In genomic region chr9:136438548-136438908, GRCh38 we compare ENCODE assay signal across 6 cellular contexts. TPM values are rescaled to one million over a fixed set of nuclear protein-coding genes. Genes with fewer than 3 reads are reported as not detected.
DNase-seq lines count a peak whose midpoint lies in the region; ATAC-seq, FAIRE-seq and TF ChIP-seq lines count a peak whose summit lies in the region.

No MANE protein-coding gene starts in this region.

- H3K79me2 ChIP-seq in DOHH2 (ENCODE audit: control insufficient read depth, low read length) = peaks cover 50% of the 10 kb centered on the region

- intact Hi-C loops in gastrocnemius medialis (cut with DNase I; ENCODE audit: low total_unique reads) = loop anchor here (2.0 kb wide), 1 partner anchor 28 kb away; the partner anchor contains the start of genes ENTR1 and PMPCA

- H3K4me3 ChIP-seq in DOHH2 (ENCODE audit: low read length) = peak overlapping the region; percentile 94
- H3K4me3 ChIP-seq in endodermal cell (ENCODE audit: low read length) = peak overlapping the region; percentile 91
- peak overlapping the region; percentile 58 to 86 (median 68) for H3K4me3 ChIP-seq in gastrocnemius medialis

- H3K9me2 ChIP-seq in DOHH2 (replicated peaks; ENCODE audit: control insufficient read depth, low read length) = no peaks in the 10 kb centered on the region

- TF ChIP-seq CTCF in DOHH2 (IDR thresholded peaks at IDR 0.05; ENCODE audit: low read depth, low read length, poor library complexity, severe bottlenecking) = no peak
- TF ChIP-seq CTCF in endodermal cell (conservative IDR thresholded peaks at IDR 0.05) = no peak
- no peak for TF ChIP-seq CTCF in gastrocnemius medialis (IDR thresholded peaks at IDR 0.05 in 4 of 5, conservative IDR thresholded peaks at IDR 0.05 in 1 of 5)

- H3K27ac ChIP-seq in DOHH2 (ENCODE audit: low read depth, low read length) (peak overlapping the region; percentile 30; the same call in 1 of the 2 replicates), endodermal cell (ENCODE audit: low read depth, low read length) (no peak overlapping the region), gastrocnemius medialis (peak overlapping the region in 3 of 4 donors; percentile 65 to 88 (median 86))

- ATAC-seq in HG03565 (IDR thresholded peaks at IDR 0.05; ENCODE audit: unreplicated experiment) (peak; percentile 2), gastrocnemius medialis (no peak), GM21528 (IDR thresholded peaks at IDR 0.05; ENCODE audit: low FRiP score, unreplicated experiment) (no peak)

- peak overlapping the region; percentile 77 for H3K4me3 Mint-ChIP-seq in endodermal cell

- H3K27me3 ChIP-seq in DOHH2 (ENCODE audit: control insufficient read depth, low read length) = no peaks in the 10 kb centered on the region
- H3K27me3 ChIP-seq in endodermal cell (ENCODE audit: control insufficient read depth, insufficient read depth, low read length, poor library complexity, severe bottlenecking) = no peaks in the 10 kb centered on the region
- no peaks in the 10 kb centered on the region for H3K27me3 ChIP-seq in gastrocnemius medialis

- H4K20me1 ChIP-seq in DOHH2 (ENCODE audit: control insufficient read depth, insufficient read depth, low read depth, low read length) = peaks cover 18% of the 10 kb centered on the region; the same call in 1 of the 2 replicates

- 0 to 3% methylated on average over 17 to 36 of the region's 36 CpGs for WGBS in endodermal cell (ENCODE audit: insufficient coverage in 1 of 2, insufficient read length in 1 of 2), 2 experiments

- DNase-seq in endodermal cell (peak; percentile 75), gastrocnemius medialis (no peak), GM12891 (ENCODE audit: insufficient read length, low spot score) (no peak)

- H3K9me3 Mint-ChIP-seq in endodermal cell = no peaks in the 10 kb centered on the region

- no peak for FAIRE-seq in GM12891 (lab: Jason Lieb, UNC)

- TF ChIP-seq POLR2A in gastrocnemius medialis (IDR thresholded peaks at IDR 0.05) = no peak
- no peak for TF ChIP-seq POLR2A in GM12891 (IDR thresholded peaks at IDR 0.05; ENCODE audit: low read depth, low read length)

- H3K9me3 ChIP-seq in DOHH2 (ENCODE audit: control insufficient read depth, insufficient read depth, low read length) (no peaks in the 10 kb centered on the region), endodermal cell (ENCODE audit: control insufficient read depth, low read length) (no peaks in the 10 kb centered on the region), gastrocnemius medialis (no peaks in the 10 kb centered on the region)

- H3K4me1 Mint-ChIP-seq in endodermal cell = peaks cover 16% of the 10 kb centered on the region

- in situ Hi-C loops in gastrocnemius medialis (cut with MboI; ENCODE audit: low sequenced_read_pairs in 4 of 4) = no loop called here

- H3K36me3 ChIP-seq in DOHH2 (ENCODE audit: control insufficient read depth, low read length) (peaks cover 41% of the 10 kb centered on the region), endodermal cell (ENCODE audit: control insufficient read depth, insufficient read depth, low read length) (peaks cover 33% of the 10 kb centered on the region), gastrocnemius medialis (peaks cover 0 to 28% of the 10 kb centered on the region in 2 donors)

- H3K4me1 ChIP-seq in DOHH2 (ENCODE audit: control insufficient read depth, low read length) (peaks cover 27% of the 10 kb centered on the region), endodermal cell (ENCODE audit: control insufficient read depth, insufficient read depth, low read length) (peaks cover 9% of the 10 kb centered on the region), gastrocnemius medialis (peaks cover 27 to 30% of the 10 kb centered on the region in 2 donors)

- peak overlapping the region; percentile 83 for H3K4me2 ChIP-seq in DOHH2 (ENCODE audit: low read length)

- H3K27ac Mint-ChIP-seq in endodermal cell = peak overlapping the region; percentile 30

- peaks cover 9% of the 10 kb centered on the region; the same call in 1 of the 2 replicates for H3F3A ChIP-seq in DOHH2 (ENCODE audit: control insufficient read depth, insufficient read depth)

- no peaks in the 10 kb centered on the region for H3K27me3 Mint-ChIP-seq in endodermal cell (ENCODE audit: insufficient read depth)

- H3K36me3 Mint-ChIP-seq in endodermal cell (ENCODE audit: low read depth) = peaks cover 28% of the 10 kb centered on the region

- peak overlapping the region; percentile 57 for H3K9ac ChIP-seq in endodermal cell (ENCODE audit: extremely low read depth, low read length, poor library complexity, severe bottlenecking)

TF ChIP-seq in GM12891, 5 proteins besides CTCF, POLR2A, EP300 and RAD21:
- no peak for TF ChIP-seq POU2F2 (IDR thresholded peaks at IDR 0.05; ENCODE audit: low read depth, low read length)
- TF ChIP-seq SPI1 (IDR thresholded peaks at IDR 0.05; ENCODE audit: low read depth, low read length) = no peak
- no peak for TF ChIP-seq POLR2AphosphoS5 (IDR thresholded peaks at IDR 0.05; ENCODE audit: low read depth, low read length)
- no peak for TF ChIP-seq TAF1 (IDR thresholded peaks at IDR 0.05; ENCODE audit: low read depth, low read length)

RNA-seq across cellular contexts. Expression of gene INPP5E, which starts 1.1 kb away (rescaled TPM):
- 10 to 100 TPM; 30.8 to 34.7 TPM for total RNA-seq in endodermal cell
- polyA plus RNA-seq in endodermal cell (2013, experiment 1 of 2) = 22.6 TPM
- 19.3 TPM for polyA plus RNA-seq in endodermal cell (2013, experiment 2 of 2)
- total RNA-seq in gastrocnemius medialis = 1 to 10 TPM; 5.0 to 6.7 (median 5.9) TPM
- 6.6 TPM for polyA plus RNA-seq in GM12891 (2012; ENCODE audit: low read depth, missing spikeins)

RNA-seq across cellular contexts. Expression of gene PMPCA, which starts 28.1 kb away (rescaled TPM):
- total RNA-seq in endodermal cell (10 to 100 TPM; 82.7 to 85.4 TPM), gastrocnemius medialis (10 to 100 TPM; 35.9 to 63.1 (median 42.7) TPM)
- polyA plus RNA-seq in endodermal cell (2013, experiment 1 of 2) = 58.6 TPM
- polyA plus RNA-seq in endodermal cell (2013, experiment 2 of 2) = 51.4 TPM
- polyA plus RNA-seq in GM12891 (2012; ENCODE audit: low read depth, missing spikeins) = 111 TPM

RNA-seq across cellular contexts. Expression of gene ENTR1, which starts 28.1 kb away (rescaled TPM):
- total RNA-seq in endodermal cell (10 to 100 TPM; 76.6 to 83.1 TPM), gastrocnemius medialis (10 to 100 TPM; 23.2 to 43.5 (median 36.5) TPM)
- polyA plus RNA-seq in endodermal cell (2013, experiment 1 of 2) = 62.8 TPM
- 58.4 TPM for polyA plus RNA-seq in endodermal cell (2013, experiment 2 of 2)
- 33.7 TPM for polyA plus RNA-seq in GM12891 (2012; ENCODE audit: low read depth, missing spikeins)

RNA-seq across cellular contexts. Expression of gene SNAPC4, which starts 38.6 kb away (rescaled TPM):
- total RNA-seq in endodermal cell = 10 to 100 TPM; 18.0 to 18.7 TPM
- polyA plus RNA-seq in endodermal cell (2013, experiment 1 of 2) = 14.5 TPM
- polyA plus RNA-seq in endodermal cell (2013, experiment 2 of 2) = 13.5 TPM
- total RNA-seq in gastrocnemius medialis = 1 to 10 TPM; 2.3 to 6.0 (median 3.9) TPM
- 9.8 TPM for polyA plus RNA-seq in GM12891 (2012; ENCODE audit: low read depth, missing spikeins)

RNA-seq across cellular contexts. Expression of gene SEC16A, which starts 44.3 kb away (rescaled TPM):
- total RNA-seq in endodermal cell (10 to 100 TPM; 54.6 to 60.7 TPM), gastrocnemius medialis (10 to 100 TPM; 23.9 to 50.4 (median 46.6) TPM)
- polyA plus RNA-seq in endodermal cell (2013, experiment 1 of 2) = 43.1 TPM
- 41.4 TPM for polyA plus RNA-seq in endodermal cell (2013, experiment 2 of 2)
- polyA plus RNA-seq in GM12891 (2012; ENCODE audit: low read depth, missing spikeins) = 31.0 TPM

Comparison
In these comparisons a context has a peak if more than half of its experiments do, and no peak if none do; other contexts are left out.
1. RNA of gene INPP5E, which starts 1.1 kb away (total RNA-seq): 30.8 to 34.7 TPM in endodermal cell; 5.0 to 6.7 TPM in gastrocnemius medialis; every median in the first group is over 4 times any median in the second.
2. Peak in every context shown above with its lines, with median percentiles within 50 percentile points of each other: H3K4me3 ChIP-seq.